Comparison of ENCODE assay signal across 24 cellular contexts in the genomic region with DNA sequence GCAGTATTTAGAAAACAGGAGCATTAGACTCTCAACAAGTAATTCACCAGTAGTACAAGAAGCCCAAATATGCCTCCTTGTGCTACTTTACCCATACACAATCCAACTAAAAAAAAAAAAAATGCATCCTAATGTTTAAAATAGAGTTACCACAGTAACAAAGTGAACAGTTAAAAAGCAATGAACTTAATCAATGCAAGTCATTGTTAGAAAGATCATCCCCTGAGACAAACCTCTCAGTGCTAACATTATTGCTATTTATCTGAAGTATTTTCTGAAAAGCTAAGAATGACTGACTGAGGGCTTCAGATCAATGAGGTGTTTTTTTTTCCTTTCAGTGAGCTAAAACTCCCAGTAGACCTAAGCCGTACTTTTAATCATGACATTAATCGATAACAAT.
"Had no signal": no experiment of that assay in that cellular context is flagged by ENCODE, and none has a peak within 500 bp of the region (broad histone marks: within the 10 kb centered on the region; RNA-seq: fewer than 3 reads in every experiment).

No MANE protein-coding gene starts in this region.

- H3K27ac ChIP-seq: neural progenitor cell, ovary, parathyroid adenoma, psoas muscle, right lobe of liver, sigmoid colon, stomach, thoracic aorta, thyroid gland, upper lobe of left lung, vagina had no signal

- H3K4me1 ChIP-seq: psoas muscle, right lobe of liver, vagina had no signal

- H3K4me3 ChIP-seq: neural progenitor cell, ovary, psoas muscle, right lobe of liver, sigmoid colon, stomach, thoracic aorta, thyroid gland, tibial nerve, upper lobe of left lung, vagina had no signal

- H3K27me3 ChIP-seq: neural progenitor cell, ovary, right lobe of liver, sigmoid colon, stomach, thyroid gland, tibial nerve, upper lobe of left lung, vagina had no signal

- H3K9ac ChIP-seq: neural progenitor cell, parathyroid adenoma had no signal

- H3K36me3 ChIP-seq: neural progenitor cell, ovary, right lobe of liver, sigmoid colon, stomach, thoracic aorta, thyroid gland, tibial nerve, upper lobe of left lung, vagina had no signal

- H3K4me2 ChIP-seq: neural progenitor cell had no signal

- DNase-seq: occipital lobe; ovary; posterior cingulate gyrus; psoas muscle; right cardiac atrium; right lobe of liver; sigmoid colon; small intestine; stimulated activated CD4-positive, alpha-beta T cell treated with anti-CD3 and anti-CD28 coated beads, Interleukin-15, amount 100 ng/mL, for 24 hours; stimulated activated CD4-positive, alpha-beta T cell treated with anti-CD3 and anti-CD28 coated beads, Interleukin-2, amount 100 ng/mL, for 24 hours; stimulated activated CD4-positive, alpha-beta T cell treated with anti-CD3 and anti-CD28 coated beads, Interleukin-2, amount 100 ng/mL, for 48 hours; stimulated activated CD4-positive, alpha-beta T cell treated with anti-CD3 and anti-CD28 coated beads, Interleukin-4, amount 100 ng/mL, for 24 hours; stimulated activated naive B cell treated with anti-CD40 and anti-IgM and Interleukin-4, amounts not matched to agents 10 μg/mL and 1 μg/mL and 100 μg/mL, for 72 hours; stimulated activated naive CD4-positive, alpha-beta T cell treated with Interleukin-2 at 50 U/mL for 16 hours; stomach; thyroid gland; trophoblast cell; upper lobe of left lung had no signal

- H2AFZ ChIP-seq: neural progenitor cell, parathyroid adenoma had no signal

- ATAC-seq: psoas muscle; right cardiac atrium; right lobe of liver; stimulated activated effector memory CD8-positive, alpha-beta T cell treated with anti-CD3 and anti-CD28 coated beads, Interleukin-12 subunit alpha, Interleukin-12 subunit beta, amount 100 ng/mL, for 72 hours; stimulated activated naive B cell treated with anti-CD40 and anti-IgM and Interleukin-4, amounts not matched to agents 10 μg/mL and 1 μg/mL and 100 μg/mL, for 72 hours had no signal

- H3K9me3 ChIP-seq: ovary, psoas muscle, right lobe of liver, sigmoid colon, stomach, thoracic aorta, thyroid gland, tibial nerve, upper lobe of left lung, vagina had no signal
